Comparison of ENCODE assay signal across 8 cellular contexts in the genomic region with DNA sequence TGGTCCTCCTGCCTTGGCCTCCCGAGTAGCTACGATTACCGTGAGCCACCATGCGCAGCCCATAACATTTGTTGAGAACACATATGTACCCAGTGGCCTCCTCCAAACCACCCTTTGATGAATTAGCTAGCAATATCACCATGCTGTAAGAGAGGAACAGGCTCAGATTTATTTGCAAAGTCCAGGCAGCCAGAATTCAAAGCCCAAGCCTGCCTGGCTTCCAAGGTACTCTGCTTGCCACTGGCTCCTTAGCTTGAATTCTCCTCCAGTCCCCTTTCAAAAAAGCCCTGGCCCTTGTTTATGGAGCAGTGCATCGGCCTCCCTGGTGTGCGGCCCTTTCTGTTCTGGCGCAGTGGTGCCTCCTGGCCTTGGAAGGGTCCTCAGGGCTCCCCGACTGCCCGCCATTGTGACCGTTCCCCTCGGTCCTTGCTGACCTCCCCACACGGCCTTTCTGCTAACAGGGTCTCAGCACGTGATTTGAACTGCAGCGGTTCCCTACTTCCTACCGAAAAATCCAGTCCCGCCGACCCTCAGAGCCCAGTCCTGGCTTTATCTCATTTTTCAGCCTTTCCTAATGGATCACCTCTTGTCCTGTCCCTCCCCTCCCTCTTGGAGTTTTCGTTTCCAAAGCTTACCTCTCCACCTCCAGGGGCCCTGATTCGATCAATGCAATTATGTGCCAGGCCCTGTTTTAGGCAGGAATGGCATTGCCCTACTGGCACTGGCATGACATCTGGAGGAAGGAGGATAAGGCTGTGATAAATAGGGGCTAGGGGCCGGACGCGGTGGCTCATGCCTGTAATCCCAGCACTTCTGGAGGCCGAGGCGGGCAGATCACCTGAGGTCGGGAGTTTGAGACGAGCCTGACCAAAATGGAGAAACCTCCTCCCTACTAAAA. TPM values are rescaled to one million over a fixed set of nuclear protein-coding genes. Genes with fewer than 3 reads are reported as not detected.
DNase-seq lines count a peak whose midpoint lies in the region; ATAC-seq and TF ChIP-seq lines count a peak whose summit lies in the region.
"Had no signal": no experiment of that assay in that cellular context is flagged by ENCODE, and none has a peak within 500 bp of the region (broad histone marks: within the 10 kb centered on the region; RNA-seq: fewer than 3 reads in every experiment).

No MANE protein-coding gene starts in this region.

- intact Hi-C loops in activated CD4-positive, alpha-beta memory T cell treated with anti-CD3 and anti-CD28 coated beads for 36 hours (cut with micrococcal nuclease) = no loop called here

- H2AK5ac ChIP-seq in H9 (ENCODE audit: insufficient read length, low read length) = no peak overlapping the region

- H2BK15ac ChIP-seq in H9 (ENCODE audit: low read depth, low read length) = no peak overlapping the region

- H2BK20ac ChIP-seq in H9 (ENCODE audit: low read depth, low read length, poor library complexity, severe bottlenecking) = no peak overlapping the region

- no peak overlapping the region for H4K8ac ChIP-seq in H9 (replicated peaks; ENCODE audit: insufficient read length, low read depth, low read length)

- H3K4me2 ChIP-seq in H9 (ENCODE audit: insufficient read depth, insufficient read length, low read length) = no peak overlapping the region

- no peak overlapping the region for H2BK5ac ChIP-seq in H9 (ENCODE audit: insufficient read length, low read length)

- H3K27me3 Mint-ChIP-seq in H9 (ENCODE audit: low read depth) = no peaks in the 10 kb centered on the region
- H3K27me3 Mint-ChIP-seq in activated CD4-positive, alpha-beta memory T cell treated with anti-CD3 and anti-CD28 coated beads for 36 hours = no peaks in the 10 kb centered on the region

- H3K9me3 ChIP-seq in H9 (ENCODE audit: control insufficient read depth, low read depth, low read length) = no peaks in the 10 kb centered on the region
- no peaks in the 10 kb centered on the region for H3K9me3 ChIP-seq in iPS-15b (ENCODE audit: control insufficient read depth, insufficient read depth, low read length)

- no peak overlapping the region for H4K5ac ChIP-seq in H9 (ENCODE audit: insufficient read length, low read depth, low read length)

- ATAC-seq in stimulated activated effector memory CD8-positive, alpha-beta T cell treated with anti-CD3 and anti-CD28 coated beads, Interleukin-12 subunit alpha, Interleukin-12 subunit beta, amount 100 ng/mL, for 72 hours = no peak
- no peak for ATAC-seq in HG02870 (IDR thresholded peaks at IDR 0.05; ENCODE audit: unreplicated experiment)

- H3K36me3 Mint-ChIP-seq in H9 (ENCODE audit: insufficient read depth in 1 of 3, low read depth in 3 of 3) = peaks cover 5 to 21% (median 20%) of the 10 kb centered on the region in 3 experiments
- peaks cover 3% of the 10 kb centered on the region for H3K36me3 Mint-ChIP-seq in activated CD4-positive, alpha-beta memory T cell treated with anti-CD3 and anti-CD28 coated beads for 36 hours
- peaks cover 53% of the 10 kb centered on the region for H3K36me3 Mint-ChIP-seq in stimulated activated effector memory CD8-positive, alpha-beta T cell treated with anti-CD3 and anti-CD28 coated beads, Interleukin-12 subunit alpha, Interleukin-12 subunit beta, amount 100 ng/mL, for 72 hours

- no peak overlapping the region for H3K9ac ChIP-seq in H9 (ENCODE audit: extremely low read depth, insufficient read length, low read length)
- H3K9ac ChIP-seq in iPS-15b (ENCODE audit: low read depth, low read length) = peak overlapping the region; percentile 50

- WGBS in H9 (ENCODE audit: extremely low coverage, insufficient read length, low lambda C conversion rate) = no CpG with 5 or more reads among the region's 26 CpGs

- DNase-seq in H9 (peak; percentile 42), SIG-M5 treated with dmso at 0.1 percent for 504 hours (lab: John Stamatoyannopoulos, UW; ENCODE audit: unreplicated experiment) (no peak), medulla oblongata (ENCODE audit: extremely low spot score) (no peak)
- DNase-seq in activated CD4-positive, alpha-beta memory T cell treated with anti-CD3 and anti-CD28 coated beads for 36 hours = no peak
- DNase-seq in stimulated activated effector memory CD8-positive, alpha-beta T cell treated with anti-CD3 and anti-CD28 coated beads, Interleukin-12 subunit alpha, Interleukin-12 subunit beta, amount 100 ng/mL, for 72 hours (ENCODE audit: low spot score in 2 of 2) = no peak
- DNase-seq: foreskin melanocyte had no signal

- peak overlapping the region; percentile 41 for H3K4me3 ChIP-seq in iPS-15b (ENCODE audit: low read depth, low read length)

- no peaks in the 10 kb centered on the region for H3K27me3 ChIP-seq in H9 (ENCODE audit: insufficient read depth, low read length)
- no peaks in the 10 kb centered on the region for H3K27me3 ChIP-seq in iPS-15b (ENCODE audit: control insufficient read depth, insufficient read depth, low read length)

- H3K18ac ChIP-seq in H9 (ENCODE audit: insufficient read length, low read depth, low read length) = no peak overlapping the region

- H3K9me3 Mint-ChIP-seq in H9 = no peaks in the 10 kb centered on the region
- H3K9me3 Mint-ChIP-seq in activated CD4-positive, alpha-beta memory T cell treated with anti-CD3 and anti-CD28 coated beads for 36 hours = no peaks in the 10 kb centered on the region
- no peaks in the 10 kb centered on the region for H3K9me3 Mint-ChIP-seq in stimulated activated effector memory CD8-positive, alpha-beta T cell treated with anti-CD3 and anti-CD28 coated beads, Interleukin-12 subunit alpha, Interleukin-12 subunit beta, amount 100 ng/mL, for 72 hours

- peak overlapping the region; percentile 74 to 96 (median 92); a peak in 6 of 7 replicates for H3K27ac Mint-ChIP-seq in H9
- no peak overlapping the region for H3K27ac Mint-ChIP-seq in activated CD4-positive, alpha-beta memory T cell treated with anti-CD3 and anti-CD28 coated beads for 36 hours
- peak overlapping the region; percentile 86 for H3K27ac Mint-ChIP-seq in stimulated activated effector memory CD8-positive, alpha-beta T cell treated with anti-CD3 and anti-CD28 coated beads, Interleukin-12 subunit alpha, Interleukin-12 subunit beta, amount 100 ng/mL, for 72 hours

- no peak overlapping the region for H3T11ph ChIP-seq in H9 (ENCODE audit: low read length)

- H3K79me2 ChIP-seq in H9 (ENCODE audit: insufficient read depth, low read length) = no peaks in the 10 kb centered on the region; the same call in 1 of the 2 replicates

- H2BK12ac ChIP-seq in H9 (ENCODE audit: insufficient read length, low read depth, low read length) = no peak overlapping the region

- H2BK120ac ChIP-seq in H9 (ENCODE audit: low read depth, low read length, poor library complexity, severe bottlenecking) = no peak overlapping the region

- H2AFZ ChIP-seq in H9 (ENCODE audit: low read length) = no peak overlapping the region

- peaks cover 36 to 37% of the 10 kb centered on the region in 2 experiments for H3K4me1 Mint-ChIP-seq in H9
- H3K4me1 Mint-ChIP-seq in activated CD4-positive, alpha-beta memory T cell treated with anti-CD3 and anti-CD28 coated beads for 36 hours (ENCODE audit: low read depth) = peaks cover 6% of the 10 kb centered on the region
- H3K4me1 Mint-ChIP-seq in stimulated activated effector memory CD8-positive, alpha-beta T cell treated with anti-CD3 and anti-CD28 coated beads, Interleukin-12 subunit alpha, Interleukin-12 subunit beta, amount 100 ng/mL, for 72 hours = peaks cover 19% of the 10 kb centered on the region

- no peaks in the 10 kb centered on the region for H4K20me1 ChIP-seq in H9 (ENCODE audit: control insufficient read depth, insufficient read depth, insufficient read length)

- H3K27ac ChIP-seq in H9 (ENCODE audit: insufficient read length, low read depth, low read length) = no peak overlapping the region

- peak overlapping the region; percentile 48 to 72 for H3K4me3 Mint-ChIP-seq in H9
- H3K4me3 Mint-ChIP-seq in activated CD4-positive, alpha-beta memory T cell treated with anti-CD3 and anti-CD28 coated beads for 36 hours = peak overlapping the region; percentile 35
- peak overlapping the region; percentile 76 for H3K4me3 Mint-ChIP-seq in stimulated activated effector memory CD8-positive, alpha-beta T cell treated with anti-CD3 and anti-CD28 coated beads, Interleukin-12 subunit alpha, Interleukin-12 subunit beta, amount 100 ng/mL, for 72 hours

- POLR2A ChIA-PET in activated CD4-positive, alpha-beta memory T cell treated with anti-CD3 and anti-CD28 coated beads for 36 hours (lab: Charles Lee) = interaction anchor here (1.0 to 1.1 kb wide), 2 partner anchors 89 to 94 kb away, joined by 3 read pairs; no protein-coding TSS in a partner anchor

- no peaks in the 10 kb centered on the region for H3K79me1 ChIP-seq in H9 (ENCODE audit: insufficient read depth, low read depth, low read length, poor library complexity, severe bottlenecking)

- H3K23me2 ChIP-seq in H9 (ENCODE audit: insufficient read length, low read depth, low read length, poor library complexity, severe bottlenecking) = no peaks in the 10 kb centered on the region

- H3K56ac ChIP-seq in H9 (ENCODE audit: insufficient read length, low read depth, low read length) = no peak overlapping the region

- CTCF ChIA-PET in activated CD4-positive, alpha-beta memory T cell treated with anti-CD3 and anti-CD28 coated beads for 36 hours (lab: Charles Lee) = interaction anchor here (0.8 to 4.9 kb wide), 20 partner anchors 9 to 369 kb away, joined by 3 to 46 read pairs (median 8); a partner anchor contains a TSS

- no peak for TF ChIP-seq CTCF in H9 (conservative IDR thresholded peaks at IDR 0.05)

- H3K4me1 ChIP-seq in H9 (ENCODE audit: insufficient read depth, low read length) = no peaks in the 10 kb centered on the region; the same call in 1 of the 2 replicates
- H3K4me1 ChIP-seq in iPS-15b (ENCODE audit: control insufficient read depth, insufficient read depth, low read length) = peaks cover 10% of the 10 kb centered on the region

- no peak overlapping the region for H3K4ac ChIP-seq in H9 (ENCODE audit: low read depth, low read length)

- no peak overlapping the region for H3K23ac ChIP-seq in H9 (ENCODE audit: insufficient read length, low read depth, low read length)

- H3K14ac ChIP-seq in H9 (ENCODE audit: insufficient read depth, low read length) = no peak overlapping the region; the same call in 1 of the 2 replicates

- no peak overlapping the region for H4K91ac ChIP-seq in H9 (ENCODE audit: insufficient read length, low read depth, low read length)

- H3K36me3 ChIP-seq in iPS-15b (ENCODE audit: control insufficient read depth, insufficient read depth, low read length) = peaks cover 5% of the 10 kb centered on the region

RNA-seq across cellular contexts. Expression of a gene that starts 22.0 kb away (rescaled TPM):
- 161 and 175 TPM in 2 replicates for total RNA-seq in H9 (2021)
- total RNA-seq in activated CD4-positive, alpha-beta memory T cell treated with anti-CD3 and anti-CD28 coated beads for 36 hours = 10 to 100 TPM; 14.9 to 15.7 TPM

RNA-seq across cellular contexts. Expression of a gene that starts 38.9 kb away (rescaled TPM):
- 0.13 TPM in 1 of 2 replicates, not detected in the other for total RNA-seq in H9 (2021)
- total RNA-seq in activated CD4-positive, alpha-beta memory T cell treated with anti-CD3 and anti-CD28 coated beads for 36 hours = not detected

RNA-seq across cellular contexts. Expression of a gene that starts 45.3 kb away (rescaled TPM):
- total RNA-seq in H9 (2021) = 103 and 106 TPM in 2 replicates
- total RNA-seq in activated CD4-positive, alpha-beta memory T cell treated with anti-CD3 and anti-CD28 coated beads for 36 hours = 10 to 100 TPM; 88.6 to 98.2 TPM
